1 cellular context compared by ENCODE assay signal in the genomic region with DNA sequence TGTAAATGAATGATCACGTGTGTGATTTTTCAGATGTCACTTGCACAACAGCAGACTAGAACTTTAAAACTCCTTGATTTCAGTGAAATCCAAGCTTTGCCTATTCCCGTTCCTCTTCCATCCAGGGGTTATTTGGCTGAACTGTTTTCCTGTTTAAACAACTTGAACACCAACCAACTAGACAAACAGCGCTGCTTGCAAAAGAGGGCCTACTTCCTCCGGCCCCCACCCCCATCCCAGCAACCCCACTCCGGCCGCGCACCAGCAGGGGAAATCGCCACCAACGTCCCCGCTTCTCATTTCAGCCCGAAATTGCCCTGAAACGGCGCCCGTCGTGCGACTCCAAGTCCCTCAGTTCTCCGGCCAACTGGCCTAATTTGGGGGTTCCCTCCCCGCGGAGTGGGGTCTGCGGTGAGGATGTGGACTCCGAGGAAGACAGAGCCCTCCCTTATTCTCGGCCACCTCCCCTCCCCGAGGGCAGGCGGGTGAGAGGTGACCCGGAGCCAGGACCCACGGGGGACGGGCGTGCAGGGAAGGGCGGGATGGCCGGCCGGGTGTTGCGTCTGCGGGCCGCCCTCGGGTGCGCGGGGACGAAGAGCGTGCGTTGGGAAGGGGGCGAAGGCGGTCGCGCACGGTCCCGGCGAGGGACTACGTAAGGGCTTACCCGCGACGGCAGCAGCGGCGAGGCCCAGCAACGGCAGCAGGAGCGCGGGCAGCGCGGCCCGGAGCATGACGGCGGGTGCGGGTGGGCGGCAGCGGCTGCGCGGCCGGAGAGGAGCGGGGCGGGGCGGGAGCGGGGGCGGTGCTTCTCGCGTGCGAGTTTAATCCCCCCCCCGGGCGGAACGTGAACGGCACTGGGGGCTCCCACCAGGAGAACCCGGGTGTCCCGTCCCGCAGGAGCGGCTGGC.
TF ChIP-seq lines count a peak whose summit lies in the region.

A gene with protein sequence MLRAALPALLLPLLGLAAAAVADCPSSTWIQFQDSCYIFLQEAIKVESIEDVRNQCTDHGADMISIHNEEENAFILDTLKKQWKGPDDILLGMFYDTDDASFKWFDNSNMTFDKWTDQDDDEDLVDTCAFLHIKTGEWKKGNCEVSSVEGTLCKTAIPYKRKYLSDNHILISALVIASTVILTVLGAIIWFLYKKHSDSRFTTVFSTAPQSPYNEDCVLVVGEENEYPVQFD (minus strand): TSS at position 741 of the 908 bp plus-strand sequence. CDS start 10 bp downstream, at position 731.

TF ChIP-seq in H1, 55 proteins besides CTCF, POLR2A, EP300 and RAD21:
- TF ChIP-seq KDM4A (IDR thresholded peaks at IDR 0.05; ENCODE audit: low read depth, low read length, severe bottlenecking) (peak; percentile 94), JUN (IDR thresholded peaks at IDR 0.05; ENCODE audit: low read depth, low read length) (no peak), TCF12 (IDR thresholded peaks at IDR 0.05; ENCODE audit: low read depth, low read length) (no peak), TEAD4 (IDR thresholded peaks at IDR 0.05; ENCODE audit: low read depth, low read length) (peak; percentile 22; the same call in 1 of the 2 replicates), TAF1 (IDR thresholded peaks at IDR 0.05; ENCODE audit: low read depth, low read length) (0 out of 2 replicates have a peak, but pooled peaks have one; percentile 26), RNF2 (IDR thresholded peaks at IDR 0.05; ENCODE audit: borderline replicate concordance, low read depth, low read length, missing control alignments, poor library complexity, severe bottlenecking) (peak; percentile 55), PHF8 (conservative IDR thresholded peaks at IDR 0.05; ENCODE audit: low read depth, low read length) (0 out of 2 replicates have a peak, but pooled peaks have one; percentile 29), EZH2 (IDR thresholded peaks at IDR 0.05; ENCODE audit: low read depth, low read length, severe bottlenecking) (peak; percentile 60), ASH2L (IDR thresholded peaks at IDR 0.05; ENCODE audit: low read length) (peak; percentile 78), RBBP5 (IDR thresholded peaks at IDR 0.05; ENCODE audit: borderline replicate concordance, low read depth, low read length) (peak; percentile 83), HDAC2 (IDR thresholded peaks at IDR 0.05; ENCODE audit: borderline replicate concordance in 1 of 2, low read depth in 2 of 2, low read length in 2 of 2) (peak in 1 of 2 experiments; percentile 24; a peak in 1 of 4 replicates), SUZ12 (IDR thresholded peaks at IDR 0.05; ENCODE audit: low read length) (peak; percentile 77), EGR1 (IDR thresholded peaks at IDR 0.05; ENCODE audit: borderline replicate concordance, low read depth, low read length) (0 out of 2 replicates have a peak, but pooled peaks have one; percentile 18), CBX5 (IDR thresholded peaks at IDR 0.05; ENCODE audit: low read depth, low read length) (no peak)
- TF ChIP-seq, protein P1, sequence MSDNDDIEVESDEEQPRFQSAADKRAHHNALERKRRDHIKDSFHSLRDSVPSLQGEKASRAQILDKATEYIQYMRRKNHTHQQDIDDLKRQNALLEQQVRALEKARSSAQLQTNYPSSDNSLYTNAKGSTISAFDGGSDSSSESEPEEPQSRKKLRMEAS (IDR thresholded peaks at IDR 0.05): peak; percentile 80
- TF ChIP-seq, protein P2, sequence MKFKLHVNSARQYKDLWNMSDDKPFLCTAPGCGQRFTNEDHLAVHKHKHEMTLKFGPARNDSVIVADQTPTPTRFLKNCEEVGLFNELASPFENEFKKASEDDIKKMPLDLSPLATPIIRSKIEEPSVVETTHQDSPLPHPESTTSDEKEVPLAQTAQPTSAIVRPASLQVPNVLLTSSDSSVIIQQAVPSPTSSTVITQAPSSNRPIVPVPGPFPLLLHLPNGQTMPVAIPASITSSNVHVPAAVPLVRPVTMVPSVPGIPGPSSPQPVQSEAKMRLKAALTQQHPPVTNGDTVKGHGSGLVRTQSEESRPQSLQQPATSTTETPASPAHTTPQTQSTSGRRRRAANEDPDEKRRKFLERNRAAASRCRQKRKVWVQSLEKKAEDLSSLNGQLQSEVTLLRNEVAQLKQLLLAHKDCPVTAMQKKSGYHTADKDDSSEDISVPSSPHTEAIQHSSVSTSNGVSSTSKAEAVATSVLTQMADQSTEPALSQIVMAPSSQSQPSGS (IDR thresholded peaks at IDR 0.05; ENCODE audit: low read length): no peak
- TF ChIP-seq, protein P3, sequence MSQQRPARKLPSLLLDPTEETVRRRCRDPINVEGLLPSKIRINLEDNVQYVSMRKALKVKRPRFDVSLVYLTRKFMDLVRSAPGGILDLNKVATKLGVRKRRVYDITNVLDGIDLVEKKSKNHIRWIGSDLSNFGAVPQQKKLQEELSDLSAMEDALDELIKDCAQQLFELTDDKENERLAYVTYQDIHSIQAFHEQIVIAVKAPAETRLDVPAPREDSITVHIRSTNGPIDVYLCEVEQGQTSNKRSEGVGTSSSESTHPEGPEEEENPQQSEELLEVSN (IDR thresholded peaks at IDR 0.05): peak; percentile 88
TF ChIP-seq in H1: peak in this region for 13.
